ENCODE assay signal across 19 cellular contexts in the genomic region with DNA sequence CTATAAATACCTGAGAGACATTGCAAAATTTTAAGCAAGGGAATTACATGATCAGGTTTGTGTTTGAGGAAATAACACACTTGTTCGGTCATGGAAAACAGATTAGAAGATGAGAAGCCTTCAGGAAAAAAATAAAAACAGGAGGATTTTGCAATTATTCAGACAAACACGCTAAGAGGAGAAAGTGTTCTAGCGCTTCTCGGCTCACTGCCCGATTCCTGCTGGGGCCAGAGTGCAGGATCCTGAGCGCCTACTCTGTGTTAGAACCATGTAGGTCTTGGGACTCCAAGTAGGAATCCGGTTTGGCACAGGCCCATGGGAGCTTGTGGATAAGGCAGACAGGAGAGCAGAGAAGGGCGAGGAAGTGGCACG. TPM values are rescaled to one million over a fixed set of nuclear protein-coding genes. Genes with fewer than 3 reads are reported as not detected.
DNase-seq lines count a peak whose midpoint lies in the region; ATAC-seq, FAIRE-seq and TF ChIP-seq lines count a peak whose summit lies in the region.
"Had no signal": no experiment of that assay in that cellular context is flagged by ENCODE, and none has a peak within 500 bp of the region (broad histone marks: within the 10 kb centered on the region; RNA-seq: fewer than 3 reads in every experiment).

No MANE protein-coding gene starts in this region.

- H3K9me3 Mint-ChIP-seq in endothelial cell (ENCODE audit: unreplicated experiment) = no peaks in the 10 kb centered on the region
- no peaks in the 10 kb centered on the region for H3K9me3 Mint-ChIP-seq in osteocyte (ENCODE audit: unreplicated experiment)
- H3K9me3 Mint-ChIP-seq: natural killer cell treated with Interleukin-12 subunit alpha and Interleukin-12 subunit beta and Interleukin-15 and Interleukin-18, amount 100 ng/mL, for 72 hours had no signal

- peaks cover 5% of the 10 kb centered on the region for H3K27me3 Mint-ChIP-seq in endothelial cell (ENCODE audit: unreplicated experiment)
- H3K27me3 Mint-ChIP-seq in osteocyte (ENCODE audit: unreplicated experiment) = no peaks in the 10 kb centered on the region

- H3K36me3 Mint-ChIP-seq in endothelial cell (ENCODE audit: low read depth, unreplicated experiment) (no peaks in the 10 kb centered on the region), osteocyte (ENCODE audit: unreplicated experiment) (no peaks in the 10 kb centered on the region)
- H3K36me3 Mint-ChIP-seq: natural killer cell treated with Interleukin-12 subunit alpha and Interleukin-12 subunit beta and Interleukin-15 and Interleukin-18, amount 100 ng/mL, for 72 hours had no signal

- H3K27ac Mint-ChIP-seq in endothelial cell (ENCODE audit: unreplicated experiment) (peak overlapping the region; percentile 54), osteocyte (ENCODE audit: unreplicated experiment) (peak overlapping the region; percentile 42)
- H3K27ac Mint-ChIP-seq: natural killer cell treated with Interleukin-12 subunit alpha and Interleukin-12 subunit beta and Interleukin-15 and Interleukin-18, amount 100 ng/mL, for 72 hours had no signal

- H3K4me3 ChIP-seq in upper lobe of right lung (no peak overlapping the region), H7 (ENCODE audit: insufficient read depth, low read depth, low read length) (no peak overlapping the region)
- H3K4me3 ChIP-seq: BLaER1 treated with 17β-estradiol and CSF1 and Interleukin-3, amounts not matched to agents 10 nM and 100 nM; left lung had no signal

- DNase-seq in endothelial cell (ENCODE audit: low spot score) (no peak), left ventricle myocardium superior (peak; percentile 87), osteocyte (ENCODE audit: extremely low spot score, unreplicated experiment) (no peak), upper lobe of right lung (peak; percentile 72), islet precursor cell (no peak), HTR-8/SVneo (ENCODE audit: insufficient read length, low spot score) (no peak), H7 (no peak)
- DNase-seq: activated naive CD4-positive, alpha-beta T cell; hippocampal formation; NCI-H526; small intestine; stimulated activated naive CD4-positive, alpha-beta T cell treated with Interleukin-2 at 50 U/mL for 16 hours; WERI-Rb-1 had no signal

- TF ChIP-seq CTCF in endothelial cell (IDR thresholded peaks at IDR 0.05; ENCODE audit: unreplicated experiment) = no peak
- no peak for TF ChIP-seq CTCF in osteocyte (IDR thresholded peaks at IDR 0.05)
- TF ChIP-seq CTCF in upper lobe of right lung (IDR thresholded peaks at IDR 0.05) = no peak

- peaks cover 34% of the 10 kb centered on the region for H3K4me1 Mint-ChIP-seq in endothelial cell (ENCODE audit: unreplicated experiment)
- H3K4me1 Mint-ChIP-seq in osteocyte (ENCODE audit: unreplicated experiment) = peaks cover 42% of the 10 kb centered on the region

- H3K4me3 Mint-ChIP-seq in endothelial cell (ENCODE audit: unreplicated experiment) = no peak overlapping the region
- no peak overlapping the region for H3K4me3 Mint-ChIP-seq in osteocyte (ENCODE audit: unreplicated experiment)
- H3K4me3 Mint-ChIP-seq: natural killer cell treated with Interleukin-12 subunit alpha and Interleukin-12 subunit beta and Interleukin-15 and Interleukin-18, amount 100 ng/mL, for 72 hours had no signal

- H3K27ac ChIP-seq in upper lobe of right lung = no peak overlapping the region
- H3K27ac ChIP-seq: BLaER1 treated with 17β-estradiol and CSF1 and Interleukin-3, amounts not matched to agents 10 nM and 100 nM; WERI-Rb-1 had no signal

- H3K9me3 ChIP-seq in upper lobe of right lung = no peaks in the 10 kb centered on the region
- H3K9me3 ChIP-seq: BLaER1 treated with 17β-estradiol and CSF1 and Interleukin-3, amounts not matched to agents 10 nM and 100 nM; left lung had no signal

- no peak for FAIRE-seq in HTR-8/SVneo (lab: Jason Lieb, UNC)
- FAIRE-seq: bronchial epithelial cell, small intestine had no signal

- intact Hi-C loops in left ventricle myocardium superior (cut with micrococcal nuclease) (no loop called here), upper lobe of right lung (cut with DNase I) (no loop called here)

- peak; percentile 68 for ATAC-seq in left ventricle myocardium superior
- ATAC-seq in upper lobe of right lung = peak; percentile 8
- no peak for ATAC-seq in HG03097 (IDR thresholded peaks at IDR 0.05; ENCODE audit: low FRiP score, unreplicated experiment)
- ATAC-seq: left lung; natural killer cell treated with Interleukin-12 subunit alpha and Interleukin-12 subunit beta and Interleukin-15 and Interleukin-18, amount 100 ng/mL, for 72 hours had no signal

- H3K4me1 ChIP-seq in upper lobe of right lung = peaks cover 22% of the 10 kb centered on the region

- H3K27me3 ChIP-seq in upper lobe of right lung = no peaks in the 10 kb centered on the region
- no peaks in the 10 kb centered on the region; the same call in 1 of the 2 replicates for H3K27me3 ChIP-seq in H7 (ENCODE audit: control insufficient read depth, insufficient read depth, low read length)
- H3K27me3 ChIP-seq: BLaER1 treated with 17β-estradiol and CSF1 and Interleukin-3, amounts not matched to agents 10 nM and 100 nM had no signal

- H3K36me3 ChIP-seq in upper lobe of right lung = no peaks in the 10 kb centered on the region
- no peaks in the 10 kb centered on the region for H3K36me3 ChIP-seq in H7 (replicated peaks; ENCODE audit: control insufficient read depth, insufficient read depth, low read length)
- H3K36me3 ChIP-seq: BLaER1 treated with 17β-estradiol and CSF1 and Interleukin-3, amounts not matched to agents 10 nM and 100 nM; left lung; WERI-Rb-1 had no signal

RNA-seq across cellular contexts. Expression of gene PRELP, which starts 8.1 kb away (rescaled TPM):
- total RNA-seq in endothelial cell (ENCODE audit: unreplicated experiment) = 0.13 TPM
- total RNA-seq in left ventricle myocardium superior = 22.5 TPM
- total RNA-seq in osteocyte = 0.94 and 1.0 TPM in 2 replicates
- 91.8 TPM for total RNA-seq in upper lobe of right lung
- total RNA-seq in H7 (2014; rRNA removed; shearing (Covaris generic)) = 0.03 TPM in 1 of 2 replicates, not detected in the other
- total RNA-seq: bronchial epithelial cell; MCF 10A; natural killer cell treated with Interleukin-12 subunit alpha and Interleukin-12 subunit beta and Interleukin-15 and Interleukin-18, amount 100 ng/mL, for 72 hours had no signal

RNA-seq across cellular contexts. Expression of gene OPTC, which starts 26.4 kb away (rescaled TPM):
- total RNA-seq in endothelial cell (ENCODE audit: unreplicated experiment) = 0.36 TPM
- total RNA-seq in left ventricle myocardium superior = not detected
- total RNA-seq in osteocyte = not detected in 2 replicates
- total RNA-seq in upper lobe of right lung = not detected
- total RNA-seq in H7 (2014; rRNA removed; shearing (Covaris generic)) = 0.30 and 0.80 TPM in 2 replicates
- total RNA-seq: bronchial epithelial cell; left lung; MCF 10A; natural killer cell treated with Interleukin-12 subunit alpha and Interleukin-12 subunit beta and Interleukin-15 and Interleukin-18, amount 100 ng/mL, for 72 hours had no signal

Comparison
In these comparisons a context has a peak if more than half of its experiments do, and no peak if none do; other contexts are left out.
1. DNase-seq: peak in left ventricle myocardium superior (single experiment) and upper lobe of right lung (single experiment); none in endothelial cell (single experiment), osteocyte (single experiment), islet precursor cell (single experiment), HTR-8/SVneo (single experiment) and H7 (single experiment).
2. RNA of gene PRELP, which starts 8.1 kb away (total RNA-seq): 91.8 TPM in upper lobe of right lung (single experiment) and 22.5 TPM in left ventricle myocardium superior (single experiment); 0.94 to 1.0 TPM in osteocyte, 0.13 TPM in endothelial cell (single experiment) and 0.03 TPM in H7; every median in the first group is over 10 times any median in the second.